Comparison of ENCODE assay signal across 1 cellular context in the genomic region with DNA sequence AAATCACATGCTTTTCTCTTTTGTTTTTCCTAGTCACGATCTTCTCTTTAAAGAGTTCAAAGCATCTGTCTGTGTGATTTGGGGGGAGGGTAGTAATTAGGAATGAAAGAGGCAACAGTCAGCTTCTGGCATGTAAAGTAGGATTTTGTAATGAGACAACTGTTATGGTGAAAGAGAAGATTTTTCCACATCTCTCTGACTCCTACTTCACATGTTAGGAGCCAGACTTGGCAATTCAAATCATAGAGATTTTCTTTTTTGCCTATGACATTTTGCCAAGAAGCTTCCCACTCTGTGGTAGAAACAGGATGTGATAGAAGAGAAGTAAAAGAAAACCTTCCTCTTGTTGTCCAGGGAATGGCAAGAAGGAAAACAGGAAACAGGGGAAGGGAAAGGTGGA.
TF ChIP-seq lines count a peak whose summit lies in the region.

No MANE protein-coding gene starts in this region.

TF ChIP-seq in GM23338, 12 proteins besides CTCF, POLR2A, EP300 and RAD21 (continued from another document):
- TF ChIP-seq, protein P1, sequence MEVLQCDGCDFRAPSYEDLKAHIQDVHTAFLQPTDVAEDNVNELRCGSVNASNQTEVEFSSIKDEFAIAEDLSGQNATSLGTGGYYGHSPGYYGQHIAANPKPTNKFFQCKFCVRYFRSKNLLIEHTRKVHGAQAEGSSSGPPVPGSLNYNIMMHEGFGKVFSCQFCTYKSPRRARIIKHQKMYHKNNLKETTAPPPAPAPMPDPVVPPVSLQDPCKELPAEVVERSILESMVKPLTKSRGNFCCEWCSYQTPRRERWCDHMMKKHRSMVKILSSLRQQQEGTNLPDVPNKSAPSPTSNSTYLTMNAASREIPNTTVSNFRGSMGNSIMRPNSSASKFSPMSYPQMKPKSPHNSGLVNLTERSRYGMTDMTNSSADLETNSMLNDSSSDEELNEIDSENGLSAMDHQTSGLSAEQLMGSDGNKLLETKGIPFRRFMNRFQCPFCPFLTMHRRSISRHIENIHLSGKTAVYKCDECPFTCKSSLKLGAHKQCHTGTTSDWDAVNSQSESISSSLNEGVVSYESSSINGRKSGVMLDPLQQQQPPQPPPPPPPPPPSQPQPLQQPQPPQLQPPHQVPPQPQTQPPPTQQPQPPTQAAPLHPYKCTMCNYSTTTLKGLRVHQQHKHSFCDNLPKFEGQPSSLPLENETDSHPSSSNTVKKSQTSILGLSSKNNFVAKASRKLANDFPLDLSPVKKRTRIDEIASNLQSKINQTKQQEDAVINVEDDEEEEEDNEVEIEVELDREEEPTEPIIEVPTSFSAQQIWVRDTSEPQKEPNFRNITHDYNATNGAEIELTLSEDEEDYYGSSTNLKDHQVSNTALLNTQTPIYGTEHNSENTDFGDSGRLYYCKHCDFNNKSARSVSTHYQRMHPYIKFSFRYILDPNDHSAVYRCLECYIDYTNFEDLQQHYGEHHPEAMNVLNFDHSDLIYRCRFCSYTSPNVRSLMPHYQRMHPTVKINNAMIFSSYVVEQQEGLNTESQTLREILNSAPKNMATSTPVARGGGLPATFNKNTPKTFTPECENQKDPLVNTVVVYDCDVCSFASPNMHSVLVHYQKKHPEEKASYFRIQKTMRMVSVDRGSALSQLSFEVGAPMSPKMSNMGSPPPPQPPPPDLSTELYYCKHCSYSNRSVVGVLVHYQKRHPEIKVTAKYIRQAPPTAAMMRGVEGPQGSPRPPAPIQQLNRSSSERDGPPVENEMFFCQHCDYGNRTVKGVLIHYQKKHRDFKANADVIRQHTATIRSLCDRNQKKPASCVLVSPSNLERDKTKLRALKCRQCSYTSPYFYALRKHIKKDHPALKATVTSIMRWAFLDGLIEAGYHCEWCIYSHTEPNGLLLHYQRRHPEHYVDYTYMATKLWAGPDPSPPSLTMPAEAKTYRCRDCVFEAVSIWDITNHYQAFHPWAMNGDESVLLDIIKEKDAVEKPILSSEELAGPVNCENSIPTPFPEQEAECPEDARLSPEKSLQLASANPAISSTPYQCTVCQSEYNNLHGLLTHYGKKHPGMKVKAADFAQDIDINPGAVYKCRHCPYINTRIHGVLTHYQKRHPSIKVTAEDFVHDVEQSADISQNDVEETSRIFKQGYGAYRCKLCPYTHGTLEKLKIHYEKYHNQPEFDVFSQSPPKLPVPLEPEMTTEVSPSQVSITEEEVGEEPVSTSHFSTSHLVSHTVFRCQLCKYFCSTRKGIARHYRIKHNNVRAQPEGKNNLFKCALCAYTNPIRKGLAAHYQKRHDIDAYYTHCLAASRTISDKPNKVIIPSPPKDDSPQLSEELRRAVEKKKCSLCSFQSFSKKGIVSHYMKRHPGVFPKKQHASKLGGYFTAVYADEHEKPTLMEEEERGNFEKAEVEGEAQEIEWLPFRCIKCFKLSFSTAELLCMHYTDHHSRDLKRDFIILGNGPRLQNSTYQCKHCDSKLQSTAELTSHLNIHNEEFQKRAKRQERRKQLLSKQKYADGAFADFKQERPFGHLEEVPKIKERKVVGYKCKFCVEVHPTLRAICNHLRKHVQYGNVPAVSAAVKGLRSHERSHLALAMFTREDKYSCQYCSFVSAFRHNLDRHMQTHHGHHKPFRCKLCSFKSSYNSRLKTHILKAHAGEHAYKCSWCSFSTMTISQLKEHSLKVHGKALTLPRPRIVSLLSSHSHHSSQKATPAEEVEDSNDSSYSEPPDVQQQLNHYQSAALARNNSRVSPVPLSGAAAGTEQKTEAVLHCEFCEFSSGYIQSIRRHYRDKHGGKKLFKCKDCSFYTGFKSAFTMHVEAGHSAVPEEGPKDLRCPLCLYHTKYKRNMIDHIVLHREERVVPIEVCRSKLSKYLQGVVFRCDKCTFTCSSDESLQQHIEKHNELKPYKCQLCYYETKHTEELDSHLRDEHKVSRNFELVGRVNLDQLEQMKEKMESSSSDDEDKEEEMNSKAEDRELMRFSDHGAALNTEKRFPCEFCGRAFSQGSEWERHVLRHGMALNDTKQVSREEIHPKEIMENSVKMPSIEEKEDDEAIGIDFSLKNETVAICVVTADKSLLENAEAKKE (CRISPR knock-in tag; IDR thresholded peaks at IDR 0.05): no peak
- TF ChIP-seq STAT1 (IDR thresholded peaks at IDR 0.05; ENCODE audit: unreplicated experiment) (no peak), ZNF331 (CRISPR knock-in tag; IDR thresholded peaks at IDR 0.05; ENCODE audit: low read depth) (no peak)
